8 cellular contexts compared by ENCODE assay signal in genomic region chr2:126749537-126749936, GRCh38.
DNase-seq lines count a peak whose midpoint lies in the region; ATAC-seq and TF ChIP-seq lines count a peak whose summit lies in the region.

No MANE protein-coding gene starts in this region.

- intact Hi-C loops in esophagus muscularis mucosa (cut with DNase I) = no loop called here
- intact Hi-C loops in esophagus squamous epithelium (cut with DNase I) = no loop called here

- H3K36me3 ChIP-seq in esophagus muscularis mucosa (no peaks in the 10 kb centered on the region), esophagus squamous epithelium (no peaks in the 10 kb centered on the region)

- TF ChIP-seq POLR2A in esophagus muscularis mucosa (IDR thresholded peaks at IDR 0.05; ENCODE audit: low read depth) = no peak
- TF ChIP-seq POLR2A in esophagus squamous epithelium (IDR thresholded peaks at IDR 0.05) = no peak

- no peaks in the 10 kb centered on the region for H3K9me3 ChIP-seq in esophagus muscularis mucosa
- H3K9me3 ChIP-seq in esophagus squamous epithelium = no peaks in the 10 kb centered on the region

- 50% methylated on average over 1 of the region's 1 CpG for WGBS in esophagus muscularis mucosa
- WGBS in esophagus squamous epithelium, 2 donors = 22 to 80% methylated on average over 1 of the region's 1 CpG

- DNase-seq in GM12864 (ENCODE audit: low read depth) (no peak), esophagus muscularis mucosa (ENCODE audit: extremely low spot score) (peak; percentile 77), MV-4-11 (lab: John Stamatoyannopoulos, UW) (no peak), esophagus squamous epithelium (lab: John Stamatoyannopoulos, UW) (no peak)
- DNase-seq in activated effector memory CD4-positive, alpha-beta T cell treated with anti-CD3 and anti-CD28 coated beads, Interleukin-2, amount 50 U/mL, for 16 hours = no peak
- DNase-seq in effector CD4-positive, alpha-beta T cell = no peak

- no peak overlapping the region for H3K27ac ChIP-seq in esophagus muscularis mucosa (replicated peaks in 1 of 4)
- no peak overlapping the region for H3K27ac ChIP-seq in esophagus squamous epithelium

- no peak for TF ChIP-seq EP300 in esophagus muscularis mucosa (IDR thresholded peaks at IDR 0.05)

- H3K4me3 ChIP-seq in GM12864 (ENCODE audit: low read depth, low read length) (no peak overlapping the region), esophagus muscularis mucosa (no peak overlapping the region), esophagus squamous epithelium (no peak overlapping the region)

- TF ChIP-seq CTCF in GM12864 (IDR thresholded peaks at IDR 0.05; ENCODE audit: low read depth, low read length, missing control alignments) = peak; percentile 32
- peak in 1 of 3 experiments; percentile 12 for TF ChIP-seq CTCF in esophagus muscularis mucosa (IDR thresholded peaks at IDR 0.05)
- peak in 1 of 6 experiments; percentile 13 for TF ChIP-seq CTCF in esophagus squamous epithelium (IDR thresholded peaks at IDR 0.05)

- no peaks in the 10 kb centered on the region for H3K27me3 ChIP-seq in esophagus muscularis mucosa
- no peaks in the 10 kb centered on the region for H3K27me3 ChIP-seq in esophagus squamous epithelium

- H3K4me1 ChIP-seq in esophagus muscularis mucosa = no peaks in the 10 kb centered on the region
- H3K4me1 ChIP-seq in esophagus squamous epithelium = no peaks in the 10 kb centered on the region

- peak; percentile 44 for ATAC-seq in GM19328 (IDR thresholded peaks at IDR 0.05; ENCODE audit: unreplicated experiment)
- ATAC-seq in HG03432 (IDR thresholded peaks at IDR 0.05; ENCODE audit: unreplicated experiment) = peak; percentile 45
